Comparison of ENCODE assay signal across 9 cellular contexts in the genomic region with DNA sequence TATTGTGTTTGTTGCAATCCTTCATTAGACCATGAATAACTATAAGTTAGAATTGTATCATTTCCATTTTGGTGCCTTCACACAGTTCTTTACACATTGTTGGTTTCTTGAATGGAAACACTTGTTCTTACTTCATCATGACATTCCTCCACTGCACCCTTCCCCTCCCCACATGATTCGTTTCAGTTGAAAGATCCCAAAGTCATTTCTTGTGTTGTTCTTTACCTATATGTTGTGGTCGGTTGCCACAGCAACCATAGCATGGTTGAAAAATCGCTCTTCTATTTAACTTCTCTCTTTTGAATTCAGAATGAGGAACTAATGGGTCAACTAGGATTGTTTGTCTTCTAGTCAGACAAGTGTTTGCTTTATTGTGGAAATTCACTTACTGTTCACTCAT.
A peak's percentile ranks its signal among the peaks of the same experiment; 100 is the strongest.
DNase-seq lines count a peak whose midpoint lies in the region; ATAC-seq, FAIRE-seq and TF ChIP-seq lines count a peak whose summit lies in the region.
"Had no signal": no experiment of that assay in that cellular context is flagged by ENCODE, and none has a peak within 500 bp of the region (broad histone marks: within the 10 kb centered on the region; RNA-seq: fewer than 3 reads in every experiment).

No MANE protein-coding gene starts in this region.

- peaks cover 19% of the 10 kb centered on the region for H3K36me3 Mint-ChIP-seq in activated CD4-positive, alpha-beta T cell treated with anti-CD3 and anti-CD28 coated beads for 36 hours (ENCODE audit: low read depth)
- H3K36me3 Mint-ChIP-seq in T-helper 1 cell treated with Interleukin-12 subunit alpha and Interleukin-12 subunit beta and Interleukin-4 antibody, amounts not matched to agents 30 μg/mL and 1 μg/mL, for 36 hours (ENCODE audit: low read depth): peaks cover 19% of the 10 kb centered on the region

- H3K36me3 ChIP-seq in left lung: no peaks in the 10 kb centered on the region

- no peak for TF ChIP-seq CTCF in left lung (IDR thresholded peaks at IDR 0.05)

- H3K9me3 Mint-ChIP-seq in activated CD4-positive, alpha-beta T cell treated with anti-CD3 and anti-CD28 coated beads for 36 hours (ENCODE audit: low read depth): peaks cover 6% of the 10 kb centered on the region
- peaks cover 5% of the 10 kb centered on the region for H3K9me3 Mint-ChIP-seq in T-helper 1 cell treated with Interleukin-12 subunit alpha and Interleukin-12 subunit beta and Interleukin-4 antibody, amounts not matched to agents 30 μg/mL and 1 μg/mL, for 36 hours

- H3K27me3 Mint-ChIP-seq in activated CD4-positive, alpha-beta T cell treated with anti-CD3 and anti-CD28 coated beads for 36 hours: no peaks in the 10 kb centered on the region
- H3K27me3 Mint-ChIP-seq in T-helper 1 cell treated with Interleukin-12 subunit alpha and Interleukin-12 subunit beta and Interleukin-4 antibody, amounts not matched to agents 30 μg/mL and 1 μg/mL, for 36 hours (ENCODE audit: low read depth): no peaks in the 10 kb centered on the region

- POLR2A ChIA-PET in activated CD4-positive, alpha-beta T cell treated with anti-CD3 and anti-CD28 coated beads for 36 hours (lab: Charles Lee): interaction anchor here (2.0 kb wide), 1 partner anchor 104 kb away, joined by 15 read pairs; the partner anchor contains the start of gene IL1RAP

- H3K27ac Mint-ChIP-seq in activated CD4-positive, alpha-beta T cell treated with anti-CD3 and anti-CD28 coated beads for 36 hours: peak overlapping the region; percentile 91
- peak overlapping the region; percentile 94 for H3K27ac Mint-ChIP-seq in T-helper 1 cell treated with Interleukin-12 subunit alpha and Interleukin-12 subunit beta and Interleukin-4 antibody, amounts not matched to agents 30 μg/mL and 1 μg/mL, for 36 hours

- peak overlapping the region; percentile 45 to 87 for H3K27ac ChIP-seq in left lung
- H3K27ac ChIP-seq: SK-N-MC had no signal

- TF ChIP-seq POLR2A in GM12892 (IDR thresholded peaks at IDR 0.05; ENCODE audit: low read depth, low read length): no peak

- intact Hi-C loops in activated CD4-positive, alpha-beta T cell treated with anti-CD3 and anti-CD28 coated beads for 36 hours (cut with DNase I, micrococcal nuclease): loop anchor here in 1 of 2 experiments (1.0 to 5.0 kb wide), 2 partner anchors 126 to 310 kb away; no protein-coding TSS in a partner anchor
- intact Hi-C loops in left lung (cut with DNase I): no loop called here

- H3K9me3 ChIP-seq in left lung: no peaks in the 10 kb centered on the region

- H3K4me1 Mint-ChIP-seq in activated CD4-positive, alpha-beta T cell treated with anti-CD3 and anti-CD28 coated beads for 36 hours: peaks cover 66% of the 10 kb centered on the region
- H3K4me1 Mint-ChIP-seq in T-helper 1 cell treated with Interleukin-12 subunit alpha and Interleukin-12 subunit beta and Interleukin-4 antibody, amounts not matched to agents 30 μg/mL and 1 μg/mL, for 36 hours (ENCODE audit: low read depth): peaks cover 59% of the 10 kb centered on the region

- no peak overlapping the region for H3K4me3 ChIP-seq in left lung
- H3K4me3 ChIP-seq: SK-N-MC had no signal

- FAIRE-seq in GM12892 (lab: Jason Lieb, UNC): no peak

- DNase-seq in activated CD4-positive, alpha-beta T cell treated with anti-CD3 and anti-CD28 coated beads for 36 hours: peak; percentile 69
- no peak for DNase-seq in activated CD4-positive, alpha-beta T cell treated with anti-CD3 and anti-CD28 coated beads for 1 hour
- DNase-seq in left lung (peak in 1 of 2 donors; percentile 57), GM12892 (ENCODE audit: insufficient read length) (no peak), superior temporal gyrus (ENCODE audit: extremely low spot score) (no peak), DMS153 (lab: John Stamatoyannopoulos, UW) (no peak)

- CTCF ChIA-PET in activated CD4-positive, alpha-beta T cell treated with anti-CD3 and anti-CD28 coated beads for 36 hours (lab: Charles Lee): interaction anchor here (0.8 to 2.3 kb wide), 3 partner anchors 51 to 104 kb away, joined by 3 to 10 read pairs (median 4); no protein-coding TSS in a partner anchor

- H3K27me3 ChIP-seq in left lung: no peaks in the 10 kb centered on the region

- H3K4me3 Mint-ChIP-seq in activated CD4-positive, alpha-beta T cell treated with anti-CD3 and anti-CD28 coated beads for 36 hours: no peak overlapping the region
- peak overlapping the region; percentile 52 for H3K4me3 Mint-ChIP-seq in T-helper 1 cell treated with Interleukin-12 subunit alpha and Interleukin-12 subunit beta and Interleukin-4 antibody, amounts not matched to agents 30 μg/mL and 1 μg/mL, for 36 hours

- ATAC-seq in activated CD4-positive, alpha-beta T cell treated with anti-CD3 and anti-CD28 coated beads for 36 hours: peak; percentile 48
- ATAC-seq in HG03064 (IDR thresholded peaks at IDR 0.05; ENCODE audit: low read depth, unreplicated experiment): peak; percentile 60
- ATAC-seq in left lung: peak; percentile 69

- H3K4me1 ChIP-seq in left lung: peaks cover 11 to 73% of the 10 kb centered on the region in 2 donors
